18 cellular contexts compared by ENCODE assay signal in genomic region chr9:137663584-137663983, GRCh38.
"Had no signal": no experiment of that assay in that cellular context is flagged by ENCODE, and none has a peak within 500 bp of the region (broad histone marks: within the 10 kb centered on the region; RNA-seq: fewer than 3 reads in every experiment).

No MANE protein-coding gene starts in this region.

- H3K9me3 ChIP-seq: esophagus muscularis mucosa, thoracic aorta had no signal

- H3K9me3 Mint-ChIP-seq: activated naive CD8-positive, alpha-beta T cell treated with anti-CD3 and anti-CD28 coated beads, Interleukin-2, amount 10 ng/mL, durations not matched to agents 7 days and 5 days; dendritic cell treated with granulocyte-macrophage colony-stimulating factor and Interleukin-4, amounts not matched to agents 40 ng/mL and 50 ng/mL, for 4 days; mesothelial cell of epicardium; nephron; stimulated activated naive B cell treated with anti-CD40 and anti-IgM and Interleukin-4, amounts not matched to agents 10 μg/mL and 1 μg/mL and 100 μg/mL, for 72 hours had no signal

- H3K27me3 Mint-ChIP-seq: activated CD8-positive, alpha-beta memory T cell treated with anti-CD3 and anti-CD28 coated beads, Interleukin-2, amount 10 ng/mL, durations not matched to agents 7 days and 5 days; activated naive CD8-positive, alpha-beta T cell treated with anti-CD3 and anti-CD28 coated beads, Interleukin-2, amount 10 ng/mL, durations not matched to agents 7 days and 5 days; dendritic cell treated with granulocyte-macrophage colony-stimulating factor and Interleukin-4, amounts not matched to agents 40 ng/mL and 50 ng/mL, for 4 days; stimulated activated naive B cell treated with anti-CD40 and anti-IgM and Interleukin-4, amounts not matched to agents 10 μg/mL and 1 μg/mL and 100 μg/mL, for 72 hours had no signal

- H3K36me3 ChIP-seq: cardiac muscle cell, thoracic aorta had no signal

- ATAC-seq: activated CD8-positive, alpha-beta memory T cell treated with anti-CD3 and anti-CD28 coated beads, Interleukin-2, amount 10 ng/mL, durations not matched to agents 7 days and 5 days; sciatic nerve; stimulated activated naive B cell treated with anti-CD40 and anti-IgM and Interleukin-4, amounts not matched to agents 10 μg/mL and 1 μg/mL and 100 μg/mL, for 72 hours had no signal

- H3K27me3 ChIP-seq: cardiac muscle cell, esophagus muscularis mucosa had no signal

- H2AFZ ChIP-seq: parathyroid adenoma had no signal

- H3K4me1 ChIP-seq: parathyroid adenoma had no signal

- DNase-seq: activated CD4-positive, alpha-beta T cell treated with anti-CD3 and anti-CD28 coated beads, Interleukin-2, amount 50 U/mL, for 4 hours; activated CD8-positive, alpha-beta memory T cell treated with anti-CD3 and anti-CD28 coated beads, Interleukin-2, amount 10 ng/mL, durations not matched to agents 7 days and 5 days; activated naive CD4-positive, alpha-beta T cell; activated naive CD8-positive, alpha-beta T cell treated with anti-CD3 and anti-CD28 coated beads, Interleukin-2, amount 10 ng/mL, durations not matched to agents 7 days and 5 days; amygdala; effector CD8-positive, alpha-beta T cell; stimulated activated CD4-positive, alpha-beta T cell treated with anti-CD3 and anti-CD28 coated beads, Interleukin-4, amount 100 ng/mL, for 4 hours; stimulated activated naive B cell treated with anti-CD40 and anti-IgM and Interleukin-4, amounts not matched to agents 10 μg/mL and 1 μg/mL and 100 μg/mL, for 72 hours; WERI-Rb-1 had no signal

- H3K4me3 ChIP-seq: cardiac muscle cell, esophagus muscularis mucosa, lung, thoracic aorta had no signal

- H3K4me3 Mint-ChIP-seq: activated CD8-positive, alpha-beta memory T cell treated with anti-CD3 and anti-CD28 coated beads, Interleukin-2, amount 10 ng/mL, durations not matched to agents 7 days and 5 days; activated naive CD8-positive, alpha-beta T cell treated with anti-CD3 and anti-CD28 coated beads, Interleukin-2, amount 10 ng/mL, durations not matched to agents 7 days and 5 days; dendritic cell treated with granulocyte-macrophage colony-stimulating factor and Interleukin-4, amounts not matched to agents 40 ng/mL and 50 ng/mL, for 4 days; mesothelial cell of epicardium; nephron; stimulated activated naive B cell treated with anti-CD40 and anti-IgM and Interleukin-4, amounts not matched to agents 10 μg/mL and 1 μg/mL and 100 μg/mL, for 72 hours had no signal

- H3K27ac Mint-ChIP-seq: activated naive CD8-positive, alpha-beta T cell treated with anti-CD3 and anti-CD28 coated beads, Interleukin-2, amount 10 ng/mL, durations not matched to agents 7 days and 5 days; dendritic cell treated with granulocyte-macrophage colony-stimulating factor and Interleukin-4, amounts not matched to agents 40 ng/mL and 50 ng/mL, for 4 days; stimulated activated naive B cell treated with anti-CD40 and anti-IgM and Interleukin-4, amounts not matched to agents 10 μg/mL and 1 μg/mL and 100 μg/mL, for 72 hours had no signal

- H3K27ac ChIP-seq: cardiac muscle cell, esophagus muscularis mucosa, parathyroid adenoma, thoracic aorta, WERI-Rb-1 had no signal
